In the genomic region with DNA sequence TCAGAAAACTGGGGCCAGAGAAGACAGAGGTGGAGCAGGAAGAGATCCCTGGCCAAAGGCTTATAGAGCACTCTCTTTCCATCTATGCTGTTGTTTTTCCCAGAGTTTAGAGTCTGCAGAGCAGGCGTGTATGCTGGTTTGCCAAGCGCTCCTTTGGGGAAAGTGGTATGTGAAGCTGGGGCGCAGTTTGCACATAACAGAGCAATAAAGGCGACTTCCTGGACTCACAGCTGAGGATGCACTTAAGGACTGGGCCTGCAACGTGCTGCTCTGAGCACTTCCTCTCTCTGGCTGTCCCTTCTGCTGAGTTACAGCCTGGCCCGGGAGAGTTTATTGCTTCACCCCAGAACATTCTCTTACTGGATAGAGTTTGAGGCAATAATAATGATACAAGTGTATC, we compare ENCODE assay signal across 12 cellular contexts. TPM values are rescaled to one million over a fixed set of nuclear protein-coding genes. Genes with fewer than 3 reads are reported as not detected.
DNase-seq lines count a peak whose midpoint lies in the region; ATAC-seq and TF ChIP-seq lines count a peak whose summit lies in the region.
"Had no signal": no experiment of that assay in that cellular context is flagged by ENCODE, and none has a peak within 500 bp of the region (broad histone marks: within the 10 kb centered on the region; RNA-seq: fewer than 3 reads in every experiment).

No MANE protein-coding gene starts in this region.

- H3K9me3 ChIP-seq in BLaER1 (peaks cover 29% of the 10 kb centered on the region), SJCRH30 (replicated peaks) (0 out of 2 replicates have a peak, but pooled peaks cover 2% of the 10 kb centered on the region)

- H3K27me3 ChIP-seq in BLaER1, result no peaks in the 10 kb centered on the region
- H3K27me3 ChIP-seq in SJCRH30, result no peaks in the 10 kb centered on the region

- peak; percentile 56 for ATAC-seq in omental fat pad (ENCODE audit: low FRiP score)

- H3K36me3 ChIP-seq in BLaER1, result 0 out of 2 replicates have a peak, but pooled peaks cover 8% of the 10 kb centered on the region
- no peaks in the 10 kb centered on the region for H3K36me3 ChIP-seq in SJCRH30

- H4K20me1 ChIP-seq in BLaER1, result no peaks in the 10 kb centered on the region

- DNase-seq in OCI-M1 (lab: John Stamatoyannopoulos, UW), result peak; percentile 72
- DNase-seq in fibroblast of gingiva (ENCODE audit: low read depth), result peak; percentile 50
- DNase-seq in omental fat pad (ENCODE audit: low spot score), result no peak
- no peak for DNase-seq in SJCRH30
- no peak for DNase-seq in NCI-H187 treated with DMSO at 0.1 percent for 48 hours (lab: John Stamatoyannopoulos, UW)
- no peak for DNase-seq in stimulated activated CD4-positive, alpha-beta T cell treated with anti-CD3 and anti-CD28 coated beads, Interleukin-2, amount 100 ng/mL, for 48 hours
- no peak for DNase-seq in NCI-H524 (lab: John Stamatoyannopoulos, UW)
- DNase-seq: activated T-cell treated with anti-CD3 and anti-CD28 coated beads, Interleukin-2, amount 50 U/mL, for 4 hours; MM.1S; natural killer cell; RPMI8226 had no signal

- H3K4me3 ChIP-seq in BLaER1 (no peak overlapping the region), SJCRH30 (no peak overlapping the region)

- H3K27ac ChIP-seq in BLaER1 (no peak overlapping the region), SJCRH30 (no peak overlapping the region)

- H3K4me1 ChIP-seq in BLaER1 (peaks cover 8% of the 10 kb centered on the region), SJCRH30 (no peaks in the 10 kb centered on the region)

- TF ChIP-seq CTCF in omental fat pad (IDR thresholded peaks at IDR 0.05), result no peak

- H3K4me2 ChIP-seq in BLaER1, result peak overlapping the region; percentile 37; the same call in 1 of the 2 replicates

- no peak overlapping the region for H3K9ac ChIP-seq in BLaER1

RNA-seq across cellular contexts. Expression of a gene that starts 41.7 kb away (rescaled TPM):
- 10 to 100 TPM; 35.4 to 59.9 (median 42.7) TPM for total RNA-seq in omental fat pad
- total RNA-seq in SJCRH30 (2014; rRNA removed; shearing (Covaris generic)), result 76.4 and 88.2 TPM in 2 replicates

RNA-seq across cellular contexts. Expression of a gene that starts 41.9 kb away (rescaled TPM):
- 1 to 10 TPM in 3 of 4 donors, under 1 TPM in 1; 0.96 to 2.0 (median 1.4) TPM for total RNA-seq in omental fat pad
- 5.9 and 8.5 TPM in 2 replicates for total RNA-seq in SJCRH30 (2014; rRNA removed; shearing (Covaris generic))

Comparison
In these comparisons a context has a peak if more than half of its experiments do, and no peak if none do; other contexts are left out.
1. DNase-seq: peak in OCI-M1 (single experiment) and fibroblast of gingiva (single experiment); none in omental fat pad (single experiment), SJCRH30 (0 of 2), NCI-H187 treated with DMSO at 0.1 percent for 48 hours (single experiment), stimulated activated CD4-positive, alpha-beta T cell treated with anti-CD3 and anti-CD28 coated beads, Interleukin-2, amount 100 ng/mL, for 48 hours (0 of 2) and NCI-H524 (0 of 2).